ENCODE assay signal across 9 cellular contexts in genomic region chr2:219119422-219120043, GRCh38. TPM values are rescaled to one million over a fixed set of nuclear protein-coding genes. Genes with fewer than 3 reads are reported as not detected.
A peak's percentile ranks its signal among the peaks of the same experiment; 100 is the strongest.
DNase-seq lines count a peak whose midpoint lies in the region; ATAC-seq and TF ChIP-seq lines count a peak whose summit lies in the region.
"Had no signal": no experiment of that assay in that cellular context is flagged by ENCODE, and none has a peak within 500 bp of the region (broad histone marks: within the 10 kb centered on the region; RNA-seq: fewer than 3 reads in every experiment).

No MANE protein-coding gene starts in this region.

- no peaks in the 10 kb centered on the region for H3K27me3 ChIP-seq in CD8-positive, alpha-beta memory T cell (ENCODE audit: insufficient read depth, low read length, poor library complexity, severe bottlenecking)
- H3K27me3 ChIP-seq in gastrocnemius medialis = no peaks in the 10 kb centered on the region

- H3K9me3 ChIP-seq in CD8-positive, alpha-beta memory T cell (ENCODE audit: low read length) = no peaks in the 10 kb centered on the region
- no peaks in the 10 kb centered on the region for H3K9me3 ChIP-seq in SK-N-MC (ENCODE audit: low read depth, low read length)
- H3K9me3 ChIP-seq in gastrocnemius medialis = no peaks in the 10 kb centered on the region

- no peaks in the 10 kb centered on the region for H3K36me3 ChIP-seq in CD8-positive, alpha-beta memory T cell (ENCODE audit: insufficient read depth, low read length)
- H3K36me3 ChIP-seq in SK-N-MC (ENCODE audit: insufficient read depth, low read length) (no peaks in the 10 kb centered on the region), gastrocnemius medialis (no peaks in the 10 kb centered on the region)

- no peak for TF ChIP-seq POLR2A in gastrocnemius medialis (IDR thresholded peaks at IDR 0.05)

- no peak overlapping the region for H3K27ac Mint-ChIP-seq in CD8-positive, alpha-beta memory T cell
- no peak overlapping the region for H3K27ac Mint-ChIP-seq in HFFc6

- TF ChIP-seq CTCF in HFFc6 (IDR thresholded peaks at IDR 0.05) (peak; percentile 89), gastrocnemius medialis (IDR thresholded peaks at IDR 0.05 in 4 of 5, conservative IDR thresholded peaks at IDR 0.05 in 1 of 5) (peak; percentile 40 to 80 (median 69))

- no peak overlapping the region for H3K4me3 Mint-ChIP-seq in CD8-positive, alpha-beta memory T cell
- no peak overlapping the region for H3K4me3 Mint-ChIP-seq in HFFc6

- no peak overlapping the region for H3K4me3 ChIP-seq in CD8-positive, alpha-beta memory T cell (ENCODE audit: low read length)
- H3K4me3 ChIP-seq in SK-N-MC (no peak overlapping the region), gastrocnemius medialis (no peak overlapping the region)

- intact Hi-C loops in left cardiac atrium (cut with DNase I) (loop anchor here (1.0 to 5.0 kb wide), 4 partner anchors 47 to 90 kb away; no protein-coding TSS in a partner anchor), gastrocnemius medialis (cut with DNase I; ENCODE audit: low total_unique reads) (loop anchor here (1.0 kb wide), 3 partner anchors 61 to 123 kb away; no protein-coding TSS in a partner anchor)

- peaks cover 0 to 8% (median 7%) of the 10 kb centered on the region in 3 donors for H3K36me3 Mint-ChIP-seq in CD8-positive, alpha-beta memory T cell
- H3K36me3 Mint-ChIP-seq in HFFc6 (ENCODE audit: low read depth) = no peaks in the 10 kb centered on the region

- ATAC-seq in left cardiac atrium = peak; percentile 47 to 71
- peak in 1 of 2 donors; percentile 53 for ATAC-seq in gastrocnemius medialis
- ATAC-seq in HG02610 (IDR thresholded peaks at IDR 0.05; ENCODE audit: unreplicated experiment) = no peak
- no peak for ATAC-seq in GM18868 (IDR thresholded peaks at IDR 0.05; ENCODE audit: unreplicated experiment)

- in situ Hi-C loops in gastrocnemius medialis (cut with MboI; ENCODE audit: low sequenced_read_pairs in 4 of 4) = loop anchor here (5.0 to 10.0 kb wide), 3 partner anchors 52 to 62 kb away; partner anchors contain the start of gene IHH (in 2 of the 4)

- peaks cover 5% of the 10 kb centered on the region for H3K4me1 ChIP-seq in CD8-positive, alpha-beta memory T cell (ENCODE audit: insufficient read depth, low read length)
- no peaks in the 10 kb centered on the region for H3K4me1 ChIP-seq in gastrocnemius medialis

- POLR2A ChIA-PET in CD8-positive, alpha-beta memory T cell (lab: Charles Lee) = no interaction called here

- peaks cover 15 to 16% (median 16%) of the 10 kb centered on the region in 3 donors for H3K4me1 Mint-ChIP-seq in CD8-positive, alpha-beta memory T cell
- peaks cover 9% of the 10 kb centered on the region for H3K4me1 Mint-ChIP-seq in HFFc6 (ENCODE audit: low read depth)

- no peak overlapping the region for H3K9ac ChIP-seq in SK-N-MC (ENCODE audit: insufficient read length)

- DNase-seq in CD8-positive, alpha-beta memory T cell = peak; percentile 21 to 66 (median 38)
- DNase-seq in HFFc6 (peak; percentile 35), SK-N-MC (ENCODE audit: low read depth, low spot score) (peak; percentile 28), left cardiac atrium (peak; percentile 71), gastrocnemius medialis (peak; percentile 9 to 25)
- DNase-seq in activated naive CD8-positive, alpha-beta T cell treated with anti-CD3 and anti-CD28 coated beads, Interleukin-2, amount 50 U/mL, for 16 hours (ENCODE audit: low read depth, low spot score) = peak; percentile 33

- CTCF ChIA-PET in CD8-positive, alpha-beta memory T cell (lab: Charles Lee) = interaction anchor here (0.7 to 6.5 kb wide), 16 partner anchors 9 to 267 kb away, joined by 3 to 38 read pairs (median 3); no protein-coding TSS in a partner anchor

- no peak overlapping the region for H3K27ac ChIP-seq in CD8-positive, alpha-beta memory T cell (ENCODE audit: low read depth, low read length)
- H3K27ac ChIP-seq in SK-N-MC (no peak overlapping the region), gastrocnemius medialis (no peak overlapping the region)

- H3K9me3 Mint-ChIP-seq in CD8-positive, alpha-beta memory T cell = no peaks in the 10 kb centered on the region
- no peaks in the 10 kb centered on the region for H3K9me3 Mint-ChIP-seq in HFFc6

- H3K27me3 Mint-ChIP-seq in CD8-positive, alpha-beta memory T cell = no peaks in the 10 kb centered on the region
- H3K27me3 Mint-ChIP-seq in HFFc6 (ENCODE audit: insufficient read depth) = peaks cover 1% of the 10 kb centered on the region; the same call in 1 of the 2 replicates

RNA-seq across cellular contexts. Expression of gene NHEJ1, which starts 41.1 kb away (rescaled TPM):
- 10 to 100 TPM; 22.4 to 24.5 TPM for total RNA-seq in CD8-positive, alpha-beta memory T cell
- 26.3 TPM for polyA plus RNA-seq in CD8-positive, alpha-beta memory T cell
- 10 to 100 TPM; 12.0 to 16.6 (median 14.1) TPM for total RNA-seq in HFFc6 (2021; fragmentation: NEBNext Ultra II Directional; extraction: Animal tissue kit (Norgen Biotek cat#: 25700))
- total RNA-seq in left cardiac atrium (1 to 10 TPM; 4.7 to 6.9 TPM), gastrocnemius medialis (10 to 100 TPM; 24.5 to 39.0 (median 26.4) TPM)

RNA-seq across cellular contexts. Expression of gene SLC23A3, which starts 50.3 kb away (rescaled TPM):
- total RNA-seq in CD8-positive, alpha-beta memory T cell = 1 to 10 TPM; 2.3 to 2.6 TPM
- not detected for polyA plus RNA-seq in CD8-positive, alpha-beta memory T cell
- 1 to 10 TPM in 2 of 6 experiments, under 1 TPM in 4; 0.36 to 1.5 (median 0.88) TPM for total RNA-seq in HFFc6 (2021; fragmentation: NEBNext Ultra II Directional; extraction: Animal tissue kit (Norgen Biotek cat#: 25700))
- total RNA-seq in left cardiac atrium = under 1 TPM; 0.47 to 0.50 TPM
- total RNA-seq in gastrocnemius medialis = 1 to 10 TPM in 1 of 4 donors, under 1 TPM in 1, not detected in 2; 0.11 to 1.5 TPM

RNA-seq across cellular contexts. Expression of gene CNPPD1, which starts 57.2 kb away (rescaled TPM):
- total RNA-seq in CD8-positive, alpha-beta memory T cell = 10 to 100 TPM; 66.2 to 67.0 TPM
- 74.3 TPM for polyA plus RNA-seq in CD8-positive, alpha-beta memory T cell
- total RNA-seq in HFFc6 (2021; fragmentation: NEBNext Ultra II Directional; extraction: Animal tissue kit (Norgen Biotek cat#: 25700)) = 10 to 100 TPM; 37.9 to 46.2 (median 42.2) TPM
- total RNA-seq in left cardiac atrium (10 to 100 TPM; 46.9 to 56.9 TPM), gastrocnemius medialis (100 to 1,000 TPM in 1 of 4 donors, 10 to 100 TPM in 3; 53.5 to 114 (median 55.9) TPM)

RNA-seq across cellular contexts. Expression of gene RETREG2, which starts 58.5 kb away (rescaled TPM):
- total RNA-seq in CD8-positive, alpha-beta memory T cell = 10 to 100 TPM; 67.6 to 76.1 TPM
- 65.9 TPM for polyA plus RNA-seq in CD8-positive, alpha-beta memory T cell
- 100 to 1,000 TPM in 1 of 6 experiments, 10 to 100 TPM in 5; 77.3 to 102 (median 85.5) TPM for total RNA-seq in HFFc6 (2021; fragmentation: NEBNext Ultra II Directional; extraction: Animal tissue kit (Norgen Biotek cat#: 25700))
- total RNA-seq in left cardiac atrium (10 to 100 TPM; 43.4 to 46.0 TPM), gastrocnemius medialis (10 to 100 TPM; 39.8 to 57.2 (median 44.9) TPM)

RNA-seq across cellular contexts. Expression of gene IHH, which starts 58.8 kb away (rescaled TPM):
- not detected for total RNA-seq in CD8-positive, alpha-beta memory T cell
- polyA plus RNA-seq in CD8-positive, alpha-beta memory T cell = not detected
- total RNA-seq in HFFc6 (2021; fragmentation: NEBNext Ultra II Directional; extraction: Animal tissue kit (Norgen Biotek cat#: 25700)) = not detected
- total RNA-seq in left cardiac atrium (not detected), gastrocnemius medialis (under 1 TPM in 1 of 4 donors, not detected in 3; 0.27 TPM)
- total RNA-seq: T-helper 1 cell treated with Interleukin-12 subunit alpha and Interleukin-12 subunit beta and Interleukin-4 antibody, amounts not matched to agents 30 ng/mL and 1 ng/mL, for 36 hours had no signal

Comparison
In these comparisons a context has a peak if more than half of its experiments do, and no peak if none do; other contexts are left out.
1. DNase-seq: peak in every context shown above with its lines; median percentile 71 in left cardiac atrium; 38 in CD8-positive, alpha-beta memory T cell; 35 in HFFc6; 33 in activated naive CD8-positive, alpha-beta T cell treated with anti-CD3 and anti-CD28 coated beads, Interleukin-2, amount 50 U/mL, for 16 hours; 28 in SK-N-MC; 17 in gastrocnemius medialis.
2. ATAC-seq: peak in left cardiac atrium (2 of 2); none in HG02610 (single experiment) and GM18868 (single experiment).